Comparison of ENCODE assay signal across 23 cellular contexts in genomic region chr4:66489370-66489769, GRCh38.
DNase-seq lines count a peak whose midpoint lies in the region; ATAC-seq and TF ChIP-seq lines count a peak whose summit lies in the region.
"Had no signal": no experiment of that assay in that cellular context is flagged by ENCODE, and none has a peak within 500 bp of the region (broad histone marks: within the 10 kb centered on the region; RNA-seq: fewer than 3 reads in every experiment).

No MANE protein-coding gene starts in this region.

- peak overlapping the region; percentile 49 for H3K27ac Mint-ChIP-seq in activated naive CD4-positive, alpha-beta T cell treated with anti-CD3 and anti-CD28 coated beads, Interleukin-2, amount 50 U/mL, for 24 hours
- H3K27ac Mint-ChIP-seq: CD4-positive, CD25-positive, alpha-beta regulatory T cell had no signal

- no peaks in the 10 kb centered on the region for H3K27me3 Mint-ChIP-seq in activated naive CD4-positive, alpha-beta T cell treated with anti-CD3 and anti-CD28 coated beads, Interleukin-2, amount 50 U/mL, for 24 hours
- H3K27me3 Mint-ChIP-seq: CD4-positive, CD25-positive, alpha-beta regulatory T cell had no signal

- no peak overlapping the region for H3K4me3 ChIP-seq in SJSA1
- H3K4me3 ChIP-seq in fibroblast of pulmonary artery (replicated peaks; ENCODE audit: low read depth, low read length): no peak overlapping the region
- H3K4me3 ChIP-seq in HAP-1: no peak overlapping the region
- no peak overlapping the region for H3K4me3 ChIP-seq in SJCRH30

- H3K36me3 ChIP-seq in SJSA1: no peaks in the 10 kb centered on the region
- no peaks in the 10 kb centered on the region for H3K36me3 ChIP-seq in HAP-1 (replicated peaks)
- H3K36me3 ChIP-seq in SJCRH30: no peaks in the 10 kb centered on the region
- H3K36me3 ChIP-seq: BE2C had no signal

- in situ Hi-C loops in HAP-1 (cut with MboI; ENCODE audit: low sequenced_read_pairs): no loop called here

- ATAC-seq in GM21529 (IDR thresholded peaks at IDR 0.05; ENCODE audit: unreplicated experiment) (no peak), HG02759 (IDR thresholded peaks at IDR 0.05; ENCODE audit: unreplicated experiment) (no peak)

- H3K9me3 Mint-ChIP-seq in activated naive CD4-positive, alpha-beta T cell treated with anti-CD3 and anti-CD28 coated beads, Interleukin-2, amount 50 U/mL, for 24 hours: peaks cover 8% of the 10 kb centered on the region

- peak overlapping the region; percentile 55 for H3K27ac ChIP-seq in SJSA1
- no peak overlapping the region for H3K27ac ChIP-seq in SJCRH30
- H3K27ac ChIP-seq: 22Rv1, KMS-11 had no signal

- DNase-seq in activated naive CD4-positive, alpha-beta T cell treated with Interleukin-2 at 50 U/mL for 16 hours: no peak
- no peak for DNase-seq in SJSA1 (ENCODE audit: low read depth in 1 of 2, low spot score in 2 of 2)
- peak; percentile 14 for DNase-seq in fibroblast of pulmonary artery (ENCODE audit: low read depth)
- DNase-seq in HAP-1 (ENCODE audit: low spot score in 2 of 2): no peak
- DNase-seq in SJCRH30: no peak
- DNase-seq: BE2C; CD4-positive, CD25-positive, alpha-beta regulatory T cell; COR-L47; DMS 273 treated with DMSO at 0.1 percent for 48 hours; DND-41; GF-D8; GOT3; NCI-H1417 treated with DMSO at 0.1 percent for 48 hours; NCI-H187 treated with DMSO at 0.1 percent for 48 hours; NCI-H524; NCI-H82; RPMI8226; SHP77 treated with DMSO at 0.1 percent for 48 hours had no signal

- H3K9me3 ChIP-seq in SJSA1 (replicated peaks) (no peaks in the 10 kb centered on the region), HAP-1 (no peaks in the 10 kb centered on the region), SJCRH30 (replicated peaks) (no peaks in the 10 kb centered on the region)
- H3K9me3 ChIP-seq: BE2C had no signal

- no peak overlapping the region for H3K4me3 Mint-ChIP-seq in activated naive CD4-positive, alpha-beta T cell treated with anti-CD3 and anti-CD28 coated beads, Interleukin-2, amount 50 U/mL, for 24 hours
- H3K4me3 Mint-ChIP-seq: CD4-positive, CD25-positive, alpha-beta regulatory T cell had no signal

- TF ChIP-seq CTCF in fibroblast of pulmonary artery (IDR thresholded peaks at IDR 0.05; ENCODE audit: low read length, missing control alignments): no peak

- peaks cover 13% of the 10 kb centered on the region for H3K4me1 ChIP-seq in SJSA1 (replicated peaks)
- no peaks in the 10 kb centered on the region for H3K4me1 ChIP-seq in HAP-1
- no peaks in the 10 kb centered on the region for H3K4me1 ChIP-seq in SJCRH30
- H3K4me1 ChIP-seq: BE2C had no signal

- no peaks in the 10 kb centered on the region for H3K36me3 Mint-ChIP-seq in activated naive CD4-positive, alpha-beta T cell treated with anti-CD3 and anti-CD28 coated beads, Interleukin-2, amount 50 U/mL, for 24 hours
- H3K36me3 Mint-ChIP-seq: CD4-positive, CD25-positive, alpha-beta regulatory T cell had no signal

- H3K27me3 ChIP-seq in SJSA1 (replicated peaks) (no peaks in the 10 kb centered on the region), HAP-1 (ENCODE audit: low read depth) (no peaks in the 10 kb centered on the region), SJCRH30 (no peaks in the 10 kb centered on the region)
- H3K27me3 ChIP-seq: BE2C had no signal

- no peaks in the 10 kb centered on the region for H3K4me1 Mint-ChIP-seq in activated naive CD4-positive, alpha-beta T cell treated with anti-CD3 and anti-CD28 coated beads, Interleukin-2, amount 50 U/mL, for 24 hours
- H3K4me1 Mint-ChIP-seq: CD4-positive, CD25-positive, alpha-beta regulatory T cell had no signal
